ENCODE assay signal across 28 cellular contexts in genomic region chr18:55974521-55974920, GRCh38.
"Had no signal": no experiment of that assay in that cellular context is flagged by ENCODE, and none has a peak within 500 bp of the region (broad histone marks: within the 10 kb centered on the region; RNA-seq: fewer than 3 reads in every experiment).

No MANE protein-coding gene starts in this region.

- H3K4me1 Mint-ChIP-seq: naive thymus-derived CD8-positive, alpha-beta T cell; nephron progenitor cell; stimulated activated naive B cell treated with anti-CD40 and anti-IgM and Interleukin-4, amounts not matched to agents 10 μg/mL and 1 μg/mL and 100 μg/mL, for 72 hours had no signal

- ATAC-seq: naive thymus-derived CD8-positive, alpha-beta T cell; natural killer cell treated with Interleukin-12 subunit alpha and Interleukin-12 subunit beta and Interleukin-15 and Interleukin-18, amount 100 ng/mL, for 72 hours; psoas muscle; right cardiac atrium; right lobe of liver had no signal

- H3K4me3 ChIP-seq: ovary, psoas muscle, right lobe of liver, sigmoid colon, stomach, thoracic aorta, thyroid gland, tibial nerve, upper lobe of left lung, vagina had no signal

- DNase-seq: naive thymus-derived CD8-positive, alpha-beta T cell; nephron progenitor cell; occipital lobe; ovary; posterior cingulate gyrus; psoas muscle; right cardiac atrium; right lobe of liver; sigmoid colon; small intestine; stimulated activated CD4-positive, alpha-beta T cell treated with anti-CD3 and anti-CD28 coated beads, Interleukin-15, amount 100 ng/mL, for 24 hours; stimulated activated CD4-positive, alpha-beta T cell treated with anti-CD3 and anti-CD28 coated beads, Interleukin-2, amount 100 ng/mL, for 24 hours; stimulated activated CD4-positive, alpha-beta T cell treated with anti-CD3 and anti-CD28 coated beads, Interleukin-2, amount 100 ng/mL, for 48 hours; stimulated activated CD4-positive, alpha-beta T cell treated with anti-CD3 and anti-CD28 coated beads, Interleukin-4, amount 100 ng/mL, for 24 hours; stimulated activated naive B cell treated with anti-CD40 and anti-IgM and Interleukin-4, amounts not matched to agents 10 μg/mL and 1 μg/mL and 100 μg/mL, for 72 hours; stimulated activated naive CD4-positive, alpha-beta T cell treated with Interleukin-2 at 50 U/mL for 16 hours; stomach; thyroid gland; trophoblast cell; upper lobe of left lung had no signal

- H3K36me3 ChIP-seq: ovary, right lobe of liver, sigmoid colon, stomach, thoracic aorta, thyroid gland, tibial nerve, upper lobe of left lung, vagina had no signal

- H3K4me1 ChIP-seq: parathyroid adenoma, psoas muscle, right lobe of liver, sigmoid colon, stomach, thyroid gland, tibial nerve, upper lobe of left lung, vagina had no signal

- H3K27ac Mint-ChIP-seq: naive thymus-derived CD8-positive, alpha-beta T cell; natural killer cell treated with Interleukin-12 subunit alpha and Interleukin-12 subunit beta and Interleukin-15 and Interleukin-18, amount 100 ng/mL, for 72 hours; nephron progenitor cell; progenitor cell of endocrine pancreas; stimulated activated naive B cell treated with anti-CD40 and anti-IgM and Interleukin-4, amounts not matched to agents 10 μg/mL and 1 μg/mL and 100 μg/mL, for 72 hours; stimulated activated naive CD8-positive, alpha-beta T cell treated with anti-CD3 and anti-CD28 coated beads, Interleukin-15, Interleukin-2, amounts not matched to agents 100 ng/mL and 50 ng/mL, for 24 hours had no signal

- H3K27ac ChIP-seq: ovary, parathyroid adenoma, psoas muscle, right lobe of liver, sigmoid colon, stomach, thoracic aorta, thyroid gland, tibial nerve, upper lobe of left lung, vagina had no signal

- H2AFZ ChIP-seq: parathyroid adenoma had no signal

- H3K27me3 ChIP-seq: ovary, right lobe of liver, sigmoid colon, stomach, thyroid gland, tibial nerve, upper lobe of left lung, vagina had no signal

- H3K36me3 Mint-ChIP-seq: naive thymus-derived CD8-positive, alpha-beta T cell; natural killer cell treated with Interleukin-12 subunit alpha and Interleukin-12 subunit beta and Interleukin-15 and Interleukin-18, amount 100 ng/mL, for 72 hours; stimulated activated naive B cell treated with anti-CD40 and anti-IgM and Interleukin-4, amounts not matched to agents 10 μg/mL and 1 μg/mL and 100 μg/mL, for 72 hours had no signal

- H3K79me2 ChIP-seq: parathyroid adenoma had no signal

- H3K27me3 Mint-ChIP-seq: natural killer cell treated with Interleukin-12 subunit alpha and Interleukin-12 subunit beta and Interleukin-15 and Interleukin-18, amount 100 ng/mL, for 72 hours; stimulated activated naive CD8-positive, alpha-beta T cell treated with anti-CD3 and anti-CD28 coated beads, Interleukin-15, Interleukin-2, amounts not matched to agents 100 ng/mL and 50 ng/mL, for 24 hours had no signal

- H3K4me3 Mint-ChIP-seq: naive thymus-derived CD8-positive, alpha-beta T cell; natural killer cell treated with Interleukin-12 subunit alpha and Interleukin-12 subunit beta and Interleukin-15 and Interleukin-18, amount 100 ng/mL, for 72 hours; nephron progenitor cell; neural crest cell; stimulated activated naive B cell treated with anti-CD40 and anti-IgM and Interleukin-4, amounts not matched to agents 10 μg/mL and 1 μg/mL and 100 μg/mL, for 72 hours; stimulated activated naive CD8-positive, alpha-beta T cell treated with anti-CD3 and anti-CD28 coated beads, Interleukin-15, Interleukin-2, amounts not matched to agents 100 ng/mL and 50 ng/mL, for 24 hours had no signal
